In genomic region chr4:18869166-18869565, GRCh38 we compare ENCODE assay signal across 13 cellular contexts.
"Had no signal": no experiment of that assay in that cellular context is flagged by ENCODE, and none has a peak within 500 bp of the region (broad histone marks: within the 10 kb centered on the region; RNA-seq: fewer than 3 reads in every experiment).

No MANE protein-coding gene starts in this region.

- H3K4me1 Mint-ChIP-seq: activated T-helper 17 cell treated with anti-CD3 and anti-CD28 coated beads, Interleukin-2, amount 50 U/mL, for 72 hours; stimulated activated memory B cell treated with anti-CD40 and anti-IgM and Interleukin-4, amounts not matched to agents 10 μg/mL and 1 μg/mL and 100 μg/mL, for 72 hours had no signal

- H3K27me3 Mint-ChIP-seq: activated T-helper 17 cell treated with anti-CD3 and anti-CD28 coated beads, Interleukin-2, amount 50 U/mL, for 72 hours; stimulated activated memory B cell treated with anti-CD40 and anti-IgM and Interleukin-4, amounts not matched to agents 10 μg/mL and 1 μg/mL and 100 μg/mL, for 72 hours had no signal

- H3K27ac Mint-ChIP-seq: activated T-helper 17 cell treated with anti-CD3 and anti-CD28 coated beads, Interleukin-2, amount 50 U/mL, for 72 hours; endodermal cell; stimulated activated memory B cell treated with anti-CD40 and anti-IgM and Interleukin-4, amounts not matched to agents 10 μg/mL and 1 μg/mL and 100 μg/mL, for 72 hours had no signal

- H3K4me3 Mint-ChIP-seq: activated T-helper 17 cell treated with anti-CD3 and anti-CD28 coated beads, Interleukin-2, amount 50 U/mL, for 72 hours; endodermal cell; stimulated activated memory B cell treated with anti-CD40 and anti-IgM and Interleukin-4, amounts not matched to agents 10 μg/mL and 1 μg/mL and 100 μg/mL, for 72 hours had no signal

- H3K4me3 ChIP-seq: ascending aorta, lower lobe of right lung had no signal

- H3K36me3 ChIP-seq: ascending aorta, lower lobe of right lung had no signal

- H3K9me3 ChIP-seq: ascending aorta had no signal

- DNase-seq: activated CD4-positive, alpha-beta T cell treated with anti-CD3 and anti-CD28 coated beads for 1 hour; activated CD4-positive, alpha-beta T cell treated with anti-CD3 and anti-CD28 coated beads, Interleukin-2, amount 50 U/mL, for 4 hours; activated naive CD4-positive, alpha-beta T cell treated with Interleukin-2 at 50 U/mL for 16 hours; dermis blood vessel endothelial cell; endodermal cell; hippocampal formation; lower lobe of right lung; stimulated activated CD4-positive, alpha-beta T cell treated with anti-CD3 and anti-CD28 coated beads, Interleukin-2, amount 100 ng/mL, for 48 hours; T-helper 1 cell had no signal

- H3K27ac ChIP-seq: ascending aorta, lower lobe of right lung, parathyroid adenoma had no signal

- H3K27me3 ChIP-seq: ascending aorta had no signal

- H3K36me3 Mint-ChIP-seq: stimulated activated memory B cell treated with anti-CD40 and anti-IgM and Interleukin-4, amounts not matched to agents 10 μg/mL and 1 μg/mL and 100 μg/mL, for 72 hours had no signal

- H3K4me1 ChIP-seq: ascending aorta, lower lobe of right lung, parathyroid adenoma had no signal
